ENCODE assay signal across 13 cellular contexts in the genomic region with DNA sequence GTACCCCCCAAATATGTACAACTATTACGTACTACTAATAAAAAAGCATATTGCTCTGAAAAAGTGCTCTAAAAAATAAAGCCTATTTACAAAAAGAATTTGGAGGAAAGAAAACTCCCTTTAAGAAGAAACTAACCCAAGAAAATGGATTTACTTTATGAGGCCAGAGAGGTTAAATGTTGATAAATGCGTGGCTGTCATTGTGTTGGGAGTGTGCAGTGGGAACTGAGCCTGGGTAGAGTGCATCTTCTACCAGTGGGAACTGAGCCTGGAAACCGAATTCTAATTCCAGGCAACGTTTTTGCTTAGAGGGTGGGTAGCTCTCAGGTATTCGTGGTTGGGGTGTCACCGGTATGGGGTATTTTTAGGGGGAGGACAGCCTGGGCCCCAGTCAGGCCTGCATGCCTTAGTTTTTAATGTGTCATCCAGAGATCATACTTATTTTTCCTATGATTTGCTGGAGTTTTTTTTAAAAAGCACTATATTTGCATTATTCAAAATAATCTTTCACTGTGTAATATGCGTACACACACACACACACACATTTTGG. TPM values are rescaled to one million over a fixed set of nuclear protein-coding genes. Genes with fewer than 3 reads are reported as not detected.
DNase-seq lines count a peak whose midpoint lies in the region; ATAC-seq, FAIRE-seq and TF ChIP-seq lines count a peak whose summit lies in the region.
"Had no signal": no experiment of that assay in that cellular context is flagged by ENCODE, and none has a peak within 500 bp of the region (broad histone marks: within the 10 kb centered on the region; RNA-seq: fewer than 3 reads in every experiment).

No MANE protein-coding gene starts in this region.

- peaks cover 51% of the 10 kb centered on the region for H3K4me1 Mint-ChIP-seq in CD8-positive, alpha-beta T cell (ENCODE audit: low read depth)
- H3K4me1 Mint-ChIP-seq in activated naive CD8-positive, alpha-beta T cell (ENCODE audit: low read depth) = peaks cover 45% of the 10 kb centered on the region
- H3K4me1 Mint-ChIP-seq in natural killer cell = peaks cover 46 to 48% of the 10 kb centered on the region in 2 donors

- no peak for TF ChIP-seq CTCF in CD8-positive, alpha-beta T cell (IDR thresholded peaks at IDR 0.05)
- TF ChIP-seq CTCF in natural killer cell (IDR thresholded peaks at IDR 0.05) (no peak), kidney (IDR thresholded peaks at IDR 0.05; ENCODE audit: borderline replicate concordance, extremely low read depth, insufficient read depth) (no peak), brain microvascular endothelial cell (IDR thresholded peaks at IDR 0.05; ENCODE audit: low read depth, low read length, missing control alignments) (no peak)

- no peak for FAIRE-seq in kidney (lab: Jason Lieb, UNC)
- FAIRE-seq: endothelial cell of umbilical vein had no signal

- in situ Hi-C loops in brain microvascular endothelial cell (cut with HindIII; ENCODE audit: low pct_ligation_motif_present, low sequenced_read_pairs) = no loop called here

- no peaks in the 10 kb centered on the region for H3K9me3 ChIP-seq in CD8-positive, alpha-beta T cell (ENCODE audit: low read length)
- H3K9me3 ChIP-seq in HUES48 (ENCODE audit: control insufficient read depth, insufficient read depth, low read length) (no peaks in the 10 kb centered on the region), kidney (ENCODE audit: control insufficient read depth in 1 of 2, low read length in 2 of 2) (no peaks in the 10 kb centered on the region)
- H3K9me3 ChIP-seq: body of pancreas, mucosa of descending colon had no signal

- peaks cover 34% of the 10 kb centered on the region for H3K4me1 ChIP-seq in CD8-positive, alpha-beta T cell (ENCODE audit: insufficient read depth, low read length)
- H3K4me1 ChIP-seq in HUES48 (ENCODE audit: control insufficient read depth, insufficient read depth, low read length) = peaks cover 10% of the 10 kb centered on the region; the same call in 1 of the 2 replicates
- H3K4me1 ChIP-seq in kidney (ENCODE audit: control insufficient read depth in 1 of 2, insufficient read depth in 1 of 2, low read depth in 1 of 2, low read length in 2 of 2) = peaks cover 0 to 5% of the 10 kb centered on the region in 2 donors

- no peaks in the 10 kb centered on the region for H3K27me3 ChIP-seq in CD8-positive, alpha-beta T cell (ENCODE audit: insufficient read depth, low read length)
- H3K27me3 ChIP-seq in HUES48 (ENCODE audit: control insufficient read depth, insufficient read depth, low read length) (peaks cover 59% of the 10 kb centered on the region), brain microvascular endothelial cell (replicated peaks) (peaks cover 23% of the 10 kb centered on the region)

- no peak overlapping the region for H3K27ac ChIP-seq in CD8-positive, alpha-beta T cell (ENCODE audit: low read depth, low read length)
- H3K27ac ChIP-seq in HUES48 (ENCODE audit: low read depth, low read length) (no peak overlapping the region), kidney (ENCODE audit: low read depth in 2 of 2, low read length in 2 of 2) (no peak overlapping the region), brain microvascular endothelial cell (no peak overlapping the region)
- H3K27ac ChIP-seq: body of pancreas, SJSA1 had no signal

- no peak overlapping the region for H3K27ac Mint-ChIP-seq in CD8-positive, alpha-beta T cell
- H3K27ac Mint-ChIP-seq in activated naive CD8-positive, alpha-beta T cell = no peak overlapping the region
- H3K27ac Mint-ChIP-seq in natural killer cell = peak overlapping the region in 1 of 2 donors; percentile 79

- no peak overlapping the region for H3K9ac ChIP-seq in HUES48 (ENCODE audit: low read depth, low read length)
- no peak overlapping the region for H3K9ac ChIP-seq in kidney (ENCODE audit: low read length in 2 of 2)

- intact Hi-C loops in CD8-positive, alpha-beta T cell (cut with DNase I, micrococcal nuclease) = no loop called here
- intact Hi-C loops in natural killer cell (cut with micrococcal nuclease) (no loop called here), kidney (cut with DNase I) (no loop called here)

- H3K9me3 Mint-ChIP-seq in CD8-positive, alpha-beta T cell = no peaks in the 10 kb centered on the region
- H3K9me3 Mint-ChIP-seq in activated naive CD8-positive, alpha-beta T cell (ENCODE audit: low read depth) = no peaks in the 10 kb centered on the region
- H3K9me3 Mint-ChIP-seq in natural killer cell = no peaks in the 10 kb centered on the region

- CTCF ChIA-PET in CD8-positive, alpha-beta T cell (lab: Charles Lee) = interaction anchor here (0.8 to 1.5 kb wide), 2 partner anchors 9 to 24 kb away, joined by 4 read pairs; a partner anchor contains a TSS

- POLR2A ChIA-PET in CD8-positive, alpha-beta T cell (lab: Charles Lee) = interaction anchor here (1.0 to 3.8 kb wide), 2 partner anchors 10 to 24 kb away, joined by 3 to 26 read pairs; a partner anchor contains a TSS

- peaks cover 7% of the 10 kb centered on the region for H3K27me3 Mint-ChIP-seq in CD8-positive, alpha-beta T cell (ENCODE audit: low read depth)
- peaks cover 7% of the 10 kb centered on the region for H3K27me3 Mint-ChIP-seq in activated naive CD8-positive, alpha-beta T cell
- peaks cover 12 to 15% of the 10 kb centered on the region in 2 donors for H3K27me3 Mint-ChIP-seq in natural killer cell (ENCODE audit: low read depth in 2 of 2)

- no peak for DNase-seq in CD8-positive, alpha-beta T cell
- DNase-seq in natural killer cell (no peak), globus pallidus (ENCODE audit: low spot score) (no peak), kidney (no peak), brain microvascular endothelial cell (no peak)
- DNase-seq: HCEC 1CT had no signal

- H3K4me3 Mint-ChIP-seq in CD8-positive, alpha-beta T cell = peak overlapping the region; percentile 85
- H3K4me3 Mint-ChIP-seq in activated naive CD8-positive, alpha-beta T cell = peak overlapping the region; percentile 85
- peak overlapping the region; percentile 92 for H3K4me3 Mint-ChIP-seq in natural killer cell

- no peaks in the 10 kb centered on the region for H3K36me3 ChIP-seq in CD8-positive, alpha-beta T cell (ENCODE audit: insufficient read depth, low read length)
- H3K36me3 ChIP-seq in HUES48 (ENCODE audit: control insufficient read depth, insufficient read depth, low read length) = no peaks in the 10 kb centered on the region
- H3K36me3 ChIP-seq in kidney (ENCODE audit: control insufficient read depth in 1 of 2, insufficient read depth in 2 of 2, low read length in 2 of 2) = no peaks in the 10 kb centered on the region
- H3K36me3 ChIP-seq in brain microvascular endothelial cell (replicated peaks) = no peaks in the 10 kb centered on the region
- H3K36me3 ChIP-seq: SJSA1 had no signal

- H3K4me3 ChIP-seq in CD8-positive, alpha-beta T cell (ENCODE audit: low read depth, low read length) = no peak overlapping the region
- H3K4me3 ChIP-seq in HUES48 (ENCODE audit: low read depth, low read length) = peak overlapping the region; percentile 78
- no peak overlapping the region for H3K4me3 ChIP-seq in kidney (ENCODE audit: low read length in 2 of 2)
- no peak overlapping the region for H3K4me3 ChIP-seq in brain microvascular endothelial cell (ENCODE audit: low read depth, low read length)
- H3K4me3 ChIP-seq: body of pancreas, mucosa of descending colon, SJSA1 had no signal

- no peak for ATAC-seq in CD8-positive, alpha-beta T cell
- ATAC-seq in natural killer cell (no peak), GM18868 (IDR thresholded peaks at IDR 0.05; ENCODE audit: unreplicated experiment) (no peak)
- ATAC-seq: body of pancreas had no signal

- H3K36me3 Mint-ChIP-seq in CD8-positive, alpha-beta T cell = peaks cover 1% of the 10 kb centered on the region
- no peaks in the 10 kb centered on the region for H3K36me3 Mint-ChIP-seq in activated naive CD8-positive, alpha-beta T cell
- H3K36me3 Mint-ChIP-seq in natural killer cell = no peaks in the 10 kb centered on the region

RNA-seq across cellular contexts. Expression of a gene that starts 24.1 kb away (rescaled TPM):
- total RNA-seq in CD8-positive, alpha-beta T cell = 10 to 100 TPM; 34.8 to 35.8 TPM
- 100 to 1,000 TPM in 1 of 3 donors, 10 to 100 TPM in 2; 68.6 to 102 (median 77.3) TPM for total RNA-seq in natural killer cell
- 137 TPM for total RNA-seq in kidney
- polyA plus RNA-seq in kidney (ENCODE audit: insufficient read depth, low read depth, low replicate concordance) = 85.2 TPM

RNA-seq across cellular contexts. Expression of a gene that starts 46.4 kb away (rescaled TPM):
- 1 to 10 TPM; 1.1 to 1.4 TPM for total RNA-seq in CD8-positive, alpha-beta T cell
- total RNA-seq in natural killer cell (10 to 100 TPM in 1 of 3 donors, 1 to 10 TPM in 2; 8.0 to 13.4 (median 8.4) TPM), kidney (6.5 TPM)
- 1.3 TPM for polyA plus RNA-seq in kidney (ENCODE audit: insufficient read depth, low read depth, low replicate concordance)
- total RNA-seq: endothelial cell of umbilical vein, SJSA1 had no signal
- polyA plus RNA-seq: endothelial cell of umbilical vein had no signal

RNA-seq across cellular contexts. Expression of a gene that starts 56.4 kb away (rescaled TPM):
- 10 to 100 TPM; 36.6 to 40.3 TPM for total RNA-seq in CD8-positive, alpha-beta T cell
- total RNA-seq in natural killer cell = 10 to 100 TPM; 65.1 to 91.4 (median 83.2) TPM
- total RNA-seq in kidney = 24.2 TPM
- polyA plus RNA-seq in kidney (ENCODE audit: insufficient read depth, low read depth, low replicate concordance) = 10.9 TPM
